ENCODE assay signal across 1 cellular context in the genomic region with DNA sequence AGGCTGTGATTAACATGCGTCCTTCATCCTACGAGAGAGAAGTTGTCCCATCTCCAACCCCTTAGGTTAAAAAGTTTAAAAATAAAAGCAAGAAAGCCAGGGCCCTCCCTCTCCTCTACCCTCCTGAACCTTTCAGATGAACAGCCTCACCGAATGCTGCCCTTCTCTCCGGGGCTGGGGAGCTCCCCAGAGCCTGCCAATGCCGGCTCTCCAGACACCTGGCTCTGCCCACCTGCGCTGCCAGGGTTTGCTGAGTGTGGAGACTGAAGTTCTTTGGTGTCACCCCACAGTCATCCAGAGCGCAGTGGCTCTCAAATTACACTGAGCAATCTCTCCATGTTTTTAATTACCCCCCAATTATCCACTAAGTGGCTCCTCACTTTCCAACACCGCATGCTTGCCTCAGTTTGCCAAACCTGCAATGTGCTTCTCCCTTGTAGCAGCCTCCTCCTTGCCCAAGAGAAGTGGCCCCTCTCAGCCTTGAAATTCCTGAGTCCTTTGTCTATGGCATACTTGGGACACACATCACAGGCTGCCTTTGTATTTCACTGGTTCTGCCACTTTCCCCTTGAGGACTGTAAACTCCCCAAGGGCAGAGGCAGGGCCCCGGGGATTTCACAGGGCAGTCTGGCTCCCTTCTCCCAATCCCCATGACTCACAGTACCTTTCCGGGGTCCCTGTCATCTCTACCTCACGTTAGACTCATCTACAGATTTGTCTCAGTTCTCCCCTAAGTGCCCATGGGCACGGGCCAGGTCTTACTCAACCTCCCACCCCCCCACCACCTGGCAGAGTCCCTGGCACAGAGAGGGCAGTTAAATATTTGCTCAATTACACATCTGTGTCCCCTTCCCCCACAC.
TF ChIP-seq lines count a peak whose summit lies in the region.

No MANE protein-coding gene starts in this region.

TF ChIP-seq in HEK293, 187 proteins besides CTCF, POLR2A, EP300 and RAD21 (continued from another document):
- TF ChIP-seq SP7 (tag by site-specific recombination; IDR thresholded peaks at IDR 0.05) (peak; percentile 95), IKZF3 (tag by site-specific recombination; IDR thresholded peaks at IDR 0.05) (peak; percentile 47; the same call in 1 of the 2 replicates), PRDM1 (tag by site-specific recombination; IDR thresholded peaks at IDR 0.05) (peak; percentile 72), ZNF394 (tag by site-specific recombination; IDR thresholded peaks at IDR 0.05; ENCODE audit: borderline replicate concordance) (no peak)
